In genomic region chr20:31587545-31588389, GRCh38 we compare ENCODE assay signal across 8 cellular contexts. TPM values are rescaled to one million over a fixed set of nuclear protein-coding genes. Genes with fewer than 3 reads are reported as not detected.
DNase-seq lines count a peak whose midpoint lies in the region; ATAC-seq and TF ChIP-seq lines count a peak whose summit lies in the region.

No MANE protein-coding gene starts in this region.

- H3K27me3 Mint-ChIP-seq in endothelial cell (ENCODE audit: unreplicated experiment) (peaks cover 6% of the 10 kb centered on the region), naive B cell (peaks cover 13 to 25% (median 23%) of the 10 kb centered on the region in 3 donors)

- ATAC-seq in naive B cell (ENCODE audit: low read depth in 2 of 2): peak; percentile 55 to 61
- ATAC-seq in HG03097 (IDR thresholded peaks at IDR 0.05; ENCODE audit: low FRiP score, unreplicated experiment): no peak

- no peak for TF ChIP-seq CTCF in endothelial cell (IDR thresholded peaks at IDR 0.05; ENCODE audit: unreplicated experiment)

- no peaks in the 10 kb centered on the region for H3K36me3 ChIP-seq in HAP-1 (replicated peaks)

- no peak overlapping the region for H3K4me3 ChIP-seq in HAP-1

- H3K4me1 ChIP-seq in HAP-1: peaks cover 32% of the 10 kb centered on the region

- H3K4me1 Mint-ChIP-seq in endothelial cell (ENCODE audit: unreplicated experiment) (peaks cover 15% of the 10 kb centered on the region), naive B cell (peaks cover 8 to 10% (median 9%) of the 10 kb centered on the region in 3 donors)

- H3K27me3 ChIP-seq in HAP-1 (ENCODE audit: low read depth): no peaks in the 10 kb centered on the region

- peak; percentile 74 for DNase-seq in DMS53 (lab: John Stamatoyannopoulos, UW)
- DNase-seq in DMS53 treated with DMSO at 0.1 percent for 48 hours (lab: John Stamatoyannopoulos, UW; ENCODE audit: unreplicated experiment): no peak
- peak; percentile 92 for DNase-seq in NCI-H82 (lab: John Stamatoyannopoulos, UW)
- no peak for DNase-seq in endothelial cell (ENCODE audit: low spot score)
- peak; percentile 20 for DNase-seq in naive B cell
- DNase-seq in stimulated activated naive CD4-positive, alpha-beta T cell treated with Interleukin-2 at 50 U/mL for 16 hours (lab: John Stamatoyannopoulos, UW): no peak
- DNase-seq in HAP-1 (ENCODE audit: low spot score in 2 of 2): no peak

- H3K36me3 Mint-ChIP-seq in endothelial cell (ENCODE audit: low read depth, unreplicated experiment) (no peaks in the 10 kb centered on the region), naive B cell (no peaks in the 10 kb centered on the region)

- H3K9me3 Mint-ChIP-seq in endothelial cell (ENCODE audit: unreplicated experiment) (no peaks in the 10 kb centered on the region), naive B cell (no peaks in the 10 kb centered on the region)

- no peaks in the 10 kb centered on the region for H3K9me3 ChIP-seq in HAP-1

- in situ Hi-C loops in HAP-1 (cut with MboI; ENCODE audit: low sequenced_read_pairs): no loop called here

- peak overlapping the region; percentile 86 for H3K4me3 Mint-ChIP-seq in endothelial cell (ENCODE audit: unreplicated experiment)
- peak overlapping the region; percentile 55 to 89 (median 80) for H3K4me3 Mint-ChIP-seq in naive B cell

- H3K27ac Mint-ChIP-seq in endothelial cell (ENCODE audit: unreplicated experiment) (peak overlapping the region; percentile 40), naive B cell (no peak overlapping the region)

RNA-seq across cellular contexts. Expression of gene ID1, which starts 17.3 kb away (rescaled TPM):
- total RNA-seq in endothelial cell (ENCODE audit: unreplicated experiment): 85.2 TPM
- polyA plus RNA-seq in naive B cell (ENCODE audit: low read depth in 6 of 6): 1 to 10 TPM in 2 of 6 donors, under 1 TPM in 2, not detected in 2; 0.86 to 2.0 (median 1.1) TPM

RNA-seq across cellular contexts. Expression of gene COX4I2, which starts 49.9 kb away (rescaled TPM):
- not detected for total RNA-seq in endothelial cell (ENCODE audit: unreplicated experiment)
- polyA plus RNA-seq in naive B cell (ENCODE audit: low read depth in 6 of 6): 1 to 10 TPM in 3 of 6 donors, under 1 TPM in 1, not detected in 2; 0.64 to 2.8 (median 1.4) TPM

Comparison
In these comparisons a context has a peak if more than half of its experiments do, and no peak if none do; other contexts are left out.
1. DNase-seq: peak in DMS53 (single experiment), NCI-H82 (single experiment) and naive B cell (single experiment); none in DMS53 treated with DMSO at 0.1 percent for 48 hours (single experiment), endothelial cell (single experiment), stimulated activated naive CD4-positive, alpha-beta T cell treated with Interleukin-2 at 50 U/mL for 16 hours (single experiment) and HAP-1 (0 of 2).